ENCODE assay signal across 8 cellular contexts in genomic region chr4:139740531-139741041, GRCh38.
DNase-seq lines count a peak whose midpoint lies in the region; ATAC-seq and TF ChIP-seq lines count a peak whose summit lies in the region.

No MANE protein-coding gene starts in this region.

- H3K27ac ChIP-seq in left ventricle myocardium inferior (replicated peaks) (peak overlapping the region; percentile 90), gastrocnemius medialis (peak overlapping the region; percentile 80 to 97 (median 92))

- H3K27ac Mint-ChIP-seq in activated CD4-positive, alpha-beta T cell treated with anti-CD3 and anti-CD28 coated beads for 36 hours: no peak overlapping the region

- H3K4me3 ChIP-seq in AG10803 (ENCODE audit: low read length) (no peak overlapping the region), NB4 (ENCODE audit: low read depth, low read length) (no peak overlapping the region), adipocyte (ENCODE audit: low read length) (no peak overlapping the region), left ventricle myocardium inferior (peak overlapping the region; percentile 36), gastrocnemius medialis (peak overlapping the region; percentile 10 to 50 (median 44))

- H3K9me3 Mint-ChIP-seq in activated CD4-positive, alpha-beta T cell treated with anti-CD3 and anti-CD28 coated beads for 36 hours (ENCODE audit: low read depth): no peaks in the 10 kb centered on the region

- no peak overlapping the region for H3K4me3 Mint-ChIP-seq in activated CD4-positive, alpha-beta T cell treated with anti-CD3 and anti-CD28 coated beads for 36 hours

- H3K27me3 ChIP-seq in adipocyte (replicated peaks; ENCODE audit: control insufficient read depth, insufficient read depth, low read length) (no peaks in the 10 kb centered on the region), left ventricle myocardium inferior (ENCODE audit: low read depth) (no peaks in the 10 kb centered on the region), gastrocnemius medialis (no peaks in the 10 kb centered on the region)

- H3K36me3 ChIP-seq in adipocyte (ENCODE audit: control insufficient read depth, insufficient read depth, low read length, severe bottlenecking) (no peaks in the 10 kb centered on the region), left ventricle myocardium inferior (no peaks in the 10 kb centered on the region), gastrocnemius medialis (no peaks in the 10 kb centered on the region)

- CTCF ChIA-PET in activated CD4-positive, alpha-beta T cell treated with anti-CD3 and anti-CD28 coated beads for 36 hours (lab: Charles Lee): interaction anchor here (0.6 kb wide), 1 partner anchor 620 kb away, joined by 3 read pairs; no protein-coding TSS in a partner anchor

- ATAC-seq in gastrocnemius medialis (peak; percentile 96 to 98), GM18517 (IDR thresholded peaks at IDR 0.05; ENCODE audit: unreplicated experiment) (no peak)
- ATAC-seq in activated CD4-positive, alpha-beta T cell treated with anti-CD3 and anti-CD28 coated beads for 36 hours: no peak

- intact Hi-C loops in left ventricle myocardium inferior (cut with micrococcal nuclease) (no loop called here), gastrocnemius medialis (cut with DNase I; ENCODE audit: low total_unique reads) (loop anchor here (1.0 to 2.0 kb wide), 2 partner anchors 23 to 306 kb away; no protein-coding TSS in a partner anchor)
- intact Hi-C loops in activated CD4-positive, alpha-beta T cell treated with anti-CD3 and anti-CD28 coated beads for 36 hours (cut with DNase I, micrococcal nuclease): loop anchor here in 1 of 2 experiments (1.0 kb wide), 1 partner anchor 41 kb away; no protein-coding TSS in a partner anchor

- H3K9me3 ChIP-seq in adipocyte (ENCODE audit: control insufficient read depth, low read length) (no peaks in the 10 kb centered on the region), left ventricle myocardium inferior (replicated peaks) (no peaks in the 10 kb centered on the region), gastrocnemius medialis (no peaks in the 10 kb centered on the region)

- peaks cover 8% of the 10 kb centered on the region for H3K4me1 Mint-ChIP-seq in activated CD4-positive, alpha-beta T cell treated with anti-CD3 and anti-CD28 coated beads for 36 hours

- TF ChIP-seq POLR2A in NB4 (IDR thresholded peaks at IDR 0.05; ENCODE audit: extremely low read depth, insufficient read length) (no peak), gastrocnemius medialis (IDR thresholded peaks at IDR 0.05) (no peak)

- H3K27me3 Mint-ChIP-seq in activated CD4-positive, alpha-beta T cell treated with anti-CD3 and anti-CD28 coated beads for 36 hours: peaks cover 17% of the 10 kb centered on the region

- H3K36me3 Mint-ChIP-seq in activated CD4-positive, alpha-beta T cell treated with anti-CD3 and anti-CD28 coated beads for 36 hours (ENCODE audit: low read depth): no peaks in the 10 kb centered on the region

- H3K4me1 ChIP-seq in adipocyte (ENCODE audit: control insufficient read depth, insufficient read depth, low read length) (peaks cover 50% of the 10 kb centered on the region), left ventricle myocardium inferior (peaks cover 62% of the 10 kb centered on the region), gastrocnemius medialis (peaks cover 26 to 30% of the 10 kb centered on the region in 2 donors)

- in situ Hi-C loops in gastrocnemius medialis (cut with MboI; ENCODE audit: low sequenced_read_pairs in 4 of 4): loop anchor here in 2 of 4 donors (25.0 kb wide), 2 partner anchors 422 to 622 kb away; partner anchors contain the start of genes MAML3 (in 1 of the 2) and SCOC (in 1 of the 2)

- DNase-seq in AG10803 (ENCODE audit: low read depth) (peak; percentile 94), NB4 (ENCODE audit: low read depth) (peak; percentile 62), adipocyte (ENCODE audit: low read depth) (peak; percentile 92), left ventricle myocardium inferior (peak; percentile 60), gastrocnemius medialis (peak; percentile 76 to 88)
- DNase-seq in stimulated activated CD4-positive, alpha-beta T cell treated with anti-CD3 and anti-CD28 coated beads, Interleukin-2, amount 100 ng/mL, for 24 hours: no peak
- DNase-seq in activated CD4-positive, alpha-beta T cell treated with anti-CD3 and anti-CD28 coated beads for 36 hours: no peak

- peak overlapping the region; percentile 19 for H3K9ac ChIP-seq in adipocyte (ENCODE audit: low read length)

- TF ChIP-seq CTCF in AG10803 (conservative IDR thresholded peaks at IDR 0.05; ENCODE audit: low read length) (peak; percentile 32), NB4 (IDR thresholded peaks at IDR 0.05; ENCODE audit: low read depth, low read length) (no peak), left ventricle myocardium inferior (IDR thresholded peaks at IDR 0.05; ENCODE audit: borderline replicate concordance) (peak; percentile 39), gastrocnemius medialis (IDR thresholded peaks at IDR 0.05 in 4 of 5, conservative IDR thresholded peaks at IDR 0.05 in 1 of 5) (peak in 4 of 5 experiments; percentile 2 to 44 (median 30))

- POLR2A ChIA-PET in activated CD4-positive, alpha-beta T cell treated with anti-CD3 and anti-CD28 coated beads for 36 hours (lab: Charles Lee): no interaction called here

Comparison
In these comparisons a context has a peak if more than half of its experiments do, and no peak if none do; other contexts are left out.
1. DNase-seq: peak in AG10803 (single experiment), NB4 (single experiment), adipocyte (single experiment), left ventricle myocardium inferior (single experiment) and gastrocnemius medialis (2 of 2); none in stimulated activated CD4-positive, alpha-beta T cell treated with anti-CD3 and anti-CD28 coated beads, Interleukin-2, amount 100 ng/mL, for 24 hours (0 of 2) and activated CD4-positive, alpha-beta T cell treated with anti-CD3 and anti-CD28 coated beads for 36 hours (single experiment).
2. H3K4me3 ChIP-seq: peak in left ventricle myocardium inferior (single experiment) and gastrocnemius medialis (4 of 4); none in AG10803 (single experiment), NB4 (single experiment) and adipocyte (single experiment).
3. ATAC-seq: peak in gastrocnemius medialis (2 of 2); none in GM18517 (single experiment) and activated CD4-positive, alpha-beta T cell treated with anti-CD3 and anti-CD28 coated beads for 36 hours (single experiment).